ENCODE assay signal across 1 cellular context in genomic region chr2:227493524-227493923, GRCh38.
TF ChIP-seq lines count a peak whose summit lies in the region.

No MANE protein-coding gene starts in this region.

TF ChIP-seq in HepG2, 621 proteins besides CTCF, POLR2A, EP300 and RAD21:
- TF ChIP-seq RBM22 (optimal IDR thresholded peaks at IDR 0.05; ENCODE audit: low read length) (peak; percentile 65), ZNF441 (CRISPR knock-in tag; IDR thresholded peaks at IDR 0.05; ENCODE audit: borderline replicate concordance) (no peak)
